ENCODE assay signal across 22 cellular contexts in the genomic region with DNA sequence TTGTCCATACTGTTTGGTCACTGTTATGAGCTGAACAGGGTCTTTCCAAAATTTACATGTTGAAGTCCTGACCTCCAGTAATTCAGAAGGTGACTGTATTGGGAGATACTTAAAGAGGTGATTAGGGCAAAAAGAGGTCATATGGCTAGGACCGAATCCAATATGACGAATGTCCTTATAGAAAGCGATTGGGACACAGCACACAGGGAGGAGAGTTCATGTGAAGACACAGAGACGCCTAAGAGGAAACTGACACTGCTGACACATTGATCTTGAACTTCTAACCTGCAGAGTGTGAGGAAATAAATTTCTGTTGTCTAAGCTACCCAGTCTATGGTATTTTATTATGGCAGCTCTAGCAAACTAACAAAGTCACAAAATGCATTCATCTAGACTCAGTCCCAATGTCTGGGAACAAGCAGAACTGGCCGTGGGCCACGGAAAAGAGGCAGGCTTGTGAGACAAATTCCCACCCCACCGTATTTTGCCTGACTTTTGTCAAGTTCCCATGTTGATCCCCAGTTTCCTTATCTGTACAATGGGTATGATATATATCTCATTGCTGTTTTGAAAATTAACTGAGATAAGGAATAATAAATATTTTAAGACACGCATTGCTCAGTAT.
DNase-seq lines count a peak whose midpoint lies in the region; ATAC-seq and TF ChIP-seq lines count a peak whose summit lies in the region.
"Had no signal": no experiment of that assay in that cellular context is flagged by ENCODE, and none has a peak within 500 bp of the region (broad histone marks: within the 10 kb centered on the region; RNA-seq: fewer than 3 reads in every experiment).

No MANE protein-coding gene starts in this region.

- no peak for ATAC-seq in RWPE2 (ENCODE audit: low read depth)
- no peak for ATAC-seq in GM18511 (IDR thresholded peaks at IDR 0.05; ENCODE audit: unreplicated experiment)
- ATAC-seq in activated CD4-positive, alpha-beta T cell treated with anti-CD3 and anti-CD28 coated beads for 36 hours: no peak
- ATAC-seq: HepG2, K562 had no signal

- no peaks in the 10 kb centered on the region for H3K9me3 Mint-ChIP-seq in activated CD4-positive, alpha-beta T cell treated with anti-CD3 and anti-CD28 coated beads for 36 hours (ENCODE audit: low read depth)

- no peak overlapping the region for H3K27ac ChIP-seq in RWPE2 (ENCODE audit: poor library complexity, severe bottlenecking)
- peak overlapping the region; percentile 98 for H3K27ac ChIP-seq in caudate nucleus (ENCODE audit: low read depth, low read length)
- peak overlapping the region; percentile 96 for H3K27ac ChIP-seq in substantia nigra (ENCODE audit: low read depth, low read length, poor library complexity, severe bottlenecking)
- H3K27ac ChIP-seq: C4-2B had no signal

- H3K27me3 Mint-ChIP-seq in activated CD4-positive, alpha-beta T cell treated with anti-CD3 and anti-CD28 coated beads for 36 hours: peaks cover 4% of the 10 kb centered on the region

- POLR2A ChIA-PET in activated CD4-positive, alpha-beta T cell treated with anti-CD3 and anti-CD28 coated beads for 36 hours (lab: Charles Lee): no interaction called here

- peaks cover 8% of the 10 kb centered on the region for H3K27me3 ChIP-seq in RWPE2 (ENCODE audit: insufficient read depth, poor library complexity, severe bottlenecking)

- H3K4me3 Mint-ChIP-seq in activated CD4-positive, alpha-beta T cell treated with anti-CD3 and anti-CD28 coated beads for 36 hours: no peak overlapping the region
- H3K4me3 Mint-ChIP-seq: B cell; CD8-positive, alpha-beta memory T cell had no signal

- TF ChIP-seq CTCF in RWPE2 (IDR thresholded peaks at IDR 0.05; ENCODE audit: poor library complexity, severe bottlenecking): no peak

- DNase-seq in RWPE2 (ENCODE audit: low spot score): peak; percentile 11
- no peak for DNase-seq in caudate nucleus (lab: John Stamatoyannopoulos, UW)
- peak; percentile 20 for DNase-seq in mesenteric fat pad (ENCODE audit: low spot score)
- no peak for DNase-seq in substantia nigra (lab: John Stamatoyannopoulos, UW)
- DNase-seq in activated effector memory CD4-positive, alpha-beta T cell treated with Interleukin-2 at 50 U/mL for 16 hours: no peak
- no peak for DNase-seq in activated CD4-positive, alpha-beta T cell treated with anti-CD3 and anti-CD28 coated beads for 36 hours
- DNase-seq: Calu3; CD8-positive, alpha-beta memory T cell; DMS79 treated with DMSO at 0.1 percent for 48 hours; GF-D8; Kasumi-1; NCI-H1105 treated with DMSO at 0.1 percent for 48 hours; NCI-H2029; NCI-H446 treated with DMSO at 0.1 percent for 48 hours; NCI-H82; RPMI8226; SHP77 had no signal

- H3K36me3 ChIP-seq in RWPE2 (ENCODE audit: low read depth): no peaks in the 10 kb centered on the region

- no peaks in the 10 kb centered on the region for H3K9me3 ChIP-seq in RWPE2 (ENCODE audit: severe bottlenecking)

- H3K4me1 Mint-ChIP-seq in activated CD4-positive, alpha-beta T cell treated with anti-CD3 and anti-CD28 coated beads for 36 hours: peaks cover 3% of the 10 kb centered on the region
- H3K4me1 Mint-ChIP-seq: CD8-positive, alpha-beta memory T cell had no signal

- H3K4me3 ChIP-seq in RWPE2 (ENCODE audit: severe bottlenecking): no peak overlapping the region
- H3K4me3 ChIP-seq: K562 had no signal

- no peak overlapping the region for H3K27ac Mint-ChIP-seq in activated CD4-positive, alpha-beta T cell treated with anti-CD3 and anti-CD28 coated beads for 36 hours
- H3K27ac Mint-ChIP-seq: B cell; CD8-positive, alpha-beta memory T cell had no signal

- no peaks in the 10 kb centered on the region for H3K4me1 ChIP-seq in RWPE2 (ENCODE audit: insufficient read depth, poor library complexity, severe bottlenecking)

- CTCF ChIA-PET in activated CD4-positive, alpha-beta T cell treated with anti-CD3 and anti-CD28 coated beads for 36 hours (lab: Charles Lee): interaction anchor here (0.6 kb wide), 1 partner anchor 1287 kb away, joined by 3 read pairs; no protein-coding TSS in a partner anchor

- intact Hi-C loops in activated CD4-positive, alpha-beta T cell treated with anti-CD3 and anti-CD28 coated beads for 36 hours (cut with DNase I, micrococcal nuclease): no loop called here

- H3K36me3 Mint-ChIP-seq in activated CD4-positive, alpha-beta T cell treated with anti-CD3 and anti-CD28 coated beads for 36 hours (ENCODE audit: low read depth): no peaks in the 10 kb centered on the region
- H3K36me3 Mint-ChIP-seq: CD8-positive, alpha-beta memory T cell had no signal

Comparison
In these comparisons a context has a peak if more than half of its experiments do, and no peak if none do; other contexts are left out.
1. DNase-seq: peak in RWPE2 (single experiment) and mesenteric fat pad (single experiment); none in caudate nucleus (0 of 61), substantia nigra (0 of 49), activated effector memory CD4-positive, alpha-beta T cell treated with Interleukin-2 at 50 U/mL for 16 hours (single experiment) and activated CD4-positive, alpha-beta T cell treated with anti-CD3 and anti-CD28 coated beads for 36 hours (single experiment).